ENCODE assay signal across 9 cellular contexts in genomic region chr20:25360631-25361286, GRCh38. TPM values are rescaled to one million over a fixed set of nuclear protein-coding genes. Genes with fewer than 3 reads are reported as not detected.
A peak's percentile ranks its signal among the peaks of the same experiment; 100 is the strongest.
DNase-seq lines count a peak whose midpoint lies in the region; ATAC-seq and TF ChIP-seq lines count a peak whose summit lies in the region.
"Had no signal": no experiment of that assay in that cellular context is flagged by ENCODE, and none has a peak within 500 bp of the region (broad histone marks: within the 10 kb centered on the region; RNA-seq: fewer than 3 reads in every experiment).

No MANE protein-coding gene starts in this region.

- H3K9me3 Mint-ChIP-seq in CD4-positive, alpha-beta T cell = no peaks in the 10 kb centered on the region

- H3K36me3 ChIP-seq in OCI-LY1 (ENCODE audit: insufficient read depth, low read length) = peaks cover 6% of the 10 kb centered on the region
- no peaks in the 10 kb centered on the region for H3K36me3 ChIP-seq in upper lobe of right lung

- no peaks in the 10 kb centered on the region for H3K9me2 ChIP-seq in OCI-LY1 (ENCODE audit: low read depth, low read length)

- DNase-seq in NCI-H82 (lab: John Stamatoyannopoulos, UW) (peak; percentile 41), NCI-H82 treated with DMSO at 0.1 percent for 48 hours (lab: John Stamatoyannopoulos, UW; ENCODE audit: unreplicated experiment) (no peak), glomerular visceral epithelial cell (ENCODE audit: extremely low spot score) (peak; percentile 78), upper lobe of right lung (no peak), NCI-H2227 treated with DMSO at 0.1 percent for 48 hours (lab: John Stamatoyannopoulos, UW) (no peak)
- DNase-seq in CD4-positive, alpha-beta T cell = no peak
- DNase-seq: caudate nucleus had no signal

- H3K79me2 ChIP-seq in OCI-LY1 (ENCODE audit: insufficient read depth, low read length) = peaks cover 12% of the 10 kb centered on the region; the same call in 1 of the 2 replicates

- TF ChIP-seq CTCF in OCI-LY1 (IDR thresholded peaks at IDR 0.05; ENCODE audit: low read length) (no peak), upper lobe of right lung (IDR thresholded peaks at IDR 0.05) (no peak)
- no peak for TF ChIP-seq CTCF in CD4-positive, alpha-beta T cell (IDR thresholded peaks at IDR 0.05)

- POLR2A ChIA-PET in CD4-positive, alpha-beta T cell (lab: Charles Lee) = interaction anchor here (0.6 kb wide), 1 partner anchor 31 kb away, joined by 3 read pairs; no protein-coding TSS in a partner anchor

- H3F3A ChIP-seq in OCI-LY1 (ENCODE audit: insufficient read depth, low read length) = no peaks in the 10 kb centered on the region

- H3K27ac Mint-ChIP-seq in CD4-positive, alpha-beta T cell = no peak overlapping the region

- H3K27ac ChIP-seq in OCI-LY1 (ENCODE audit: low read depth, low read length, poor library complexity, severe bottlenecking) (peak overlapping the region; percentile 75), upper lobe of right lung (no peak overlapping the region)
- H3K27ac ChIP-seq in CD4-positive, alpha-beta T cell (ENCODE audit: low read depth, low read length) = no peak overlapping the region

- ATAC-seq in upper lobe of right lung (peak; percentile 80), HG03439 (IDR thresholded peaks at IDR 0.05; ENCODE audit: unreplicated experiment) (no peak)
- no peak for ATAC-seq in CD4-positive, alpha-beta T cell (ENCODE audit: poor library complexity)

- no peaks in the 10 kb centered on the region for H4K20me1 ChIP-seq in OCI-LY1 (ENCODE audit: insufficient read depth, low read length)

- H3K9me3 ChIP-seq in OCI-LY1 (ENCODE audit: low read length) (peaks cover 3% of the 10 kb centered on the region; the same call in 1 of the 2 replicates), upper lobe of right lung (no peaks in the 10 kb centered on the region)
- no peaks in the 10 kb centered on the region for H3K9me3 ChIP-seq in CD4-positive, alpha-beta T cell (ENCODE audit: control insufficient read depth, low read length)

- intact Hi-C loops in upper lobe of right lung (cut with DNase I) = no loop called here
- intact Hi-C loops in CD4-positive, alpha-beta T cell (cut with DNase I, micrococcal nuclease) = no loop called here

- no peak overlapping the region for H3K4me3 Mint-ChIP-seq in CD4-positive, alpha-beta T cell

- H3K4me1 ChIP-seq in OCI-LY1 (ENCODE audit: insufficient read depth, low read length, severe bottlenecking) (peaks cover 18% of the 10 kb centered on the region), upper lobe of right lung (no peaks in the 10 kb centered on the region)

- H3K27me3 ChIP-seq in OCI-LY1 (ENCODE audit: insufficient read depth, low read length) (no peaks in the 10 kb centered on the region), upper lobe of right lung (no peaks in the 10 kb centered on the region)
- H3K27me3 ChIP-seq in CD4-positive, alpha-beta T cell (ENCODE audit: control insufficient read depth, insufficient read depth, low read length) = no peaks in the 10 kb centered on the region

- peak overlapping the region; percentile 18; the same call in 1 of the 2 replicates for H3K9ac ChIP-seq in OCI-LY1 (ENCODE audit: low read length)

- H3K4me3 ChIP-seq in OCI-LY1 (ENCODE audit: low read depth, low read length, poor library complexity, severe bottlenecking) (no peak overlapping the region), upper lobe of right lung (no peak overlapping the region)

- peaks cover 9% of the 10 kb centered on the region for H3K36me3 Mint-ChIP-seq in CD4-positive, alpha-beta T cell (ENCODE audit: low read depth)

- no peaks in the 10 kb centered on the region for H3K27me3 Mint-ChIP-seq in CD4-positive, alpha-beta T cell

- CTCF ChIA-PET in CD4-positive, alpha-beta T cell (lab: Charles Lee) = no interaction called here

- no peak overlapping the region for H2AFZ ChIP-seq in OCI-LY1 (ENCODE audit: low read length)

- peaks cover 33% of the 10 kb centered on the region for H3K4me1 Mint-ChIP-seq in CD4-positive, alpha-beta T cell (ENCODE audit: low read depth)

- H3K4me2 ChIP-seq in OCI-LY1 (ENCODE audit: low read length) = peak overlapping the region; percentile 44; the same call in 1 of the 2 replicates

RNA-seq across cellular contexts. Expression of gene ABHD12, which starts 29.9 kb away (rescaled TPM):
- total RNA-seq in upper lobe of right lung = 45.2 TPM
- total RNA-seq in CD4-positive, alpha-beta T cell = 10 to 100 TPM; 13.4 to 17.0 TPM

RNA-seq across cellular contexts. Expression of gene GINS1, which starts 46.7 kb away (rescaled TPM):
- 0.55 TPM for total RNA-seq in upper lobe of right lung
- under 1 TPM; 0.08 to 0.17 TPM for total RNA-seq in CD4-positive, alpha-beta T cell

Comparison
In these comparisons a context has a peak if more than half of its experiments do, and no peak if none do; other contexts are left out.
1. DNase-seq: peak in NCI-H82 (single experiment) and glomerular visceral epithelial cell (single experiment); none in NCI-H82 treated with DMSO at 0.1 percent for 48 hours (single experiment), upper lobe of right lung (single experiment), CD4-positive, alpha-beta T cell (0 of 10) and NCI-H2227 treated with DMSO at 0.1 percent for 48 hours (single experiment).